15 cellular contexts compared by ENCODE assay signal in genomic region chr18:12048827-12049175, GRCh38. TPM values are rescaled to one million over a fixed set of nuclear protein-coding genes. Genes with fewer than 3 reads are reported as not detected.
DNase-seq lines count a peak whose midpoint lies in the region; ATAC-seq and TF ChIP-seq lines count a peak whose summit lies in the region.
"Had no signal": no experiment of that assay in that cellular context is flagged by ENCODE, and none has a peak within 500 bp of the region (broad histone marks: within the 10 kb centered on the region; RNA-seq: fewer than 3 reads in every experiment).

No MANE protein-coding gene starts in this region.

- POLR2A ChIA-PET in AG04449 (lab: Yijun Ruan, JAX), result no interaction called here

- no peak overlapping the region for H3K4me3 Mint-ChIP-seq in glutamatergic neuron (ENCODE audit: unreplicated experiment)
- H3K4me3 Mint-ChIP-seq: activated naive CD4-positive, alpha-beta T cell treated with anti-CD3 and anti-CD28 coated beads, Interleukin-2, amount 10 ng/mL, durations not matched to agents 7 days and 5 days; T-helper 17 cell had no signal

- peaks cover 2% of the 10 kb centered on the region for H3K9me3 Mint-ChIP-seq in glutamatergic neuron (ENCODE audit: unreplicated experiment)
- H3K9me3 Mint-ChIP-seq: activated naive CD4-positive, alpha-beta T cell treated with anti-CD3 and anti-CD28 coated beads, Interleukin-2, amount 10 ng/mL, durations not matched to agents 7 days and 5 days had no signal

- no peak for ATAC-seq in HG03045 (IDR thresholded peaks at IDR 0.05; ENCODE audit: unreplicated experiment)
- ATAC-seq in GM18520 (IDR thresholded peaks at IDR 0.05; ENCODE audit: unreplicated experiment), result no peak
- ATAC-seq: T-helper 17 cell had no signal

- CTCF ChIA-PET in AG04449 (lab: Yijun Ruan, JAX), result interaction anchor here (1.8 to 3.6 kb wide), 2 partner anchors 9 to 111 kb away, joined by 5 to 38 read pairs; no protein-coding TSS in a partner anchor

- H3K27me3 Mint-ChIP-seq in glutamatergic neuron (ENCODE audit: unreplicated experiment), result peaks cover 3% of the 10 kb centered on the region

- no peaks in the 10 kb centered on the region for H3K36me3 ChIP-seq in H7 (replicated peaks; ENCODE audit: control insufficient read depth, insufficient read depth, low read length)
- H3K36me3 ChIP-seq: BLaER1, lower lobe of right lung, neutrophil had no signal

- no peak overlapping the region for H3K4me3 ChIP-seq in AG04449 (ENCODE audit: low read depth, low read length)
- no peak overlapping the region for H3K4me3 ChIP-seq in H7 (ENCODE audit: insufficient read depth, low read depth, low read length)
- H3K4me3 ChIP-seq: BLaER1, lower lobe of right lung had no signal

- no peaks in the 10 kb centered on the region; the same call in 1 of the 2 replicates for H3K27me3 ChIP-seq in H7 (ENCODE audit: control insufficient read depth, insufficient read depth, low read length)
- H3K27me3 ChIP-seq: BLaER1, neutrophil had no signal

- DNase-seq in AG04449 (ENCODE audit: low read depth, low spot score) (peak; percentile 16), HCEC 1CT (peak; percentile 77), astrocyte of the hippocampus (ENCODE audit: low read depth, low spot score) (peak; percentile 57), kidney tubule cell (ENCODE audit: low spot score) (peak; percentile 91), glutamatergic neuron (no peak), H7 (no peak)
- DNase-seq: activated naive CD4-positive, alpha-beta T cell treated with anti-CD3 and anti-CD28 coated beads, Interleukin-2, amount 10 ng/mL, durations not matched to agents 7 days and 5 days; dermis blood vessel endothelial cell; lower lobe of right lung; NCI-H2107; T-helper 17 cell had no signal

- H3K36me3 Mint-ChIP-seq in glutamatergic neuron (ENCODE audit: unreplicated experiment), result no peaks in the 10 kb centered on the region
- H3K36me3 Mint-ChIP-seq: activated naive CD4-positive, alpha-beta T cell treated with anti-CD3 and anti-CD28 coated beads, Interleukin-2, amount 10 ng/mL, durations not matched to agents 7 days and 5 days had no signal

- H3K4me1 Mint-ChIP-seq in glutamatergic neuron (ENCODE audit: low read depth, unreplicated experiment), result peaks cover 9% of the 10 kb centered on the region
- H3K4me1 Mint-ChIP-seq: activated naive CD4-positive, alpha-beta T cell treated with anti-CD3 and anti-CD28 coated beads, Interleukin-2, amount 10 ng/mL, durations not matched to agents 7 days and 5 days had no signal

- no peak for TF ChIP-seq CTCF in AG04449 (IDR thresholded peaks at IDR 0.05; ENCODE audit: insufficient read depth, low read length, missing control alignments)
- TF ChIP-seq CTCF in glutamatergic neuron (IDR thresholded peaks at IDR 0.05; ENCODE audit: partially characterized antibody, unreplicated experiment), result no peak

- no peak overlapping the region for H3K27ac Mint-ChIP-seq in glutamatergic neuron (ENCODE audit: unreplicated experiment)
- H3K27ac Mint-ChIP-seq: activated naive CD4-positive, alpha-beta T cell treated with anti-CD3 and anti-CD28 coated beads, Interleukin-2, amount 10 ng/mL, durations not matched to agents 7 days and 5 days; T-helper 17 cell had no signal

RNA-seq across cellular contexts. Expression of gene ANKRD62, which starts 44.8 kb away (rescaled TPM):
- 0.17 TPM for total RNA-seq in glutamatergic neuron (ENCODE audit: unreplicated experiment)
- not detected in 2 replicates for total RNA-seq in H7 (2014; rRNA removed; shearing (Covaris generic))
- total RNA-seq: dermis blood vessel endothelial cell, T-helper 17 cell had no signal

Comparison
In these comparisons a context has a peak if more than half of its experiments do, and no peak if none do; other contexts are left out.
1. DNase-seq: peak in AG04449 (single experiment), HCEC 1CT (single experiment), astrocyte of the hippocampus (single experiment) and kidney tubule cell (single experiment); none in glutamatergic neuron (single experiment) and H7 (single experiment).